Comparison of ENCODE assay signal across 22 cellular contexts in the genomic region with DNA sequence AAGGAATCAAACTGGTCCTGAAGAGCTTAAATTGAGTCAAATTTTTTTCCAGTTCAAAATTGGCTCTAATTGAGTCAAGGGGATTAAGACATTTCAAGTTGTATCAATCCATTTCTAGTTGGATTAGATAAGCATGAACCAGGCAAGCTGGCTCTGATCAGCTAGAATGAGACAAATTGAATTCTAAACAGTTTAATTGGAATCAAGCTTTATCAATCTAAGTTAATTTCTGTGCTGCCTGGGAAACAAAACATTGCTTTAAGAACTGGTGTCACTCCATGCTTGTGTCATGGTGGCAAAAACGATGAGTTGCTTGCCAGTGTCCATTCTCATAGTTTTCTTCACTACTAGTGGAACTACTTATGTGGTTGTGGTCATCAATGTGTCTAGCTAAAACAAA.
DNase-seq lines count a peak whose midpoint lies in the region; ATAC-seq, FAIRE-seq and TF ChIP-seq lines count a peak whose summit lies in the region.
"Had no signal": no experiment of that assay in that cellular context is flagged by ENCODE, and none has a peak within 500 bp of the region (broad histone marks: within the 10 kb centered on the region; RNA-seq: fewer than 3 reads in every experiment).

No MANE protein-coding gene starts in this region.

- ATAC-seq in A549 (no peak), Panc1 (no peak), HG02852 (IDR thresholded peaks at IDR 0.05; ENCODE audit: unreplicated experiment) (no peak)
- ATAC-seq: CD8-positive, alpha-beta T cell had no signal

- H3K27me3 ChIP-seq in Panc1 (ENCODE audit: control insufficient read depth, insufficient read depth, low read length) = no peaks in the 10 kb centered on the region
- H3K27me3 ChIP-seq in osteoblast (ENCODE audit: insufficient read depth, low read length) = no peaks in the 10 kb centered on the region
- H3K27me3 ChIP-seq: BLaER1 treated with 17β-estradiol and CSF1 and Interleukin-3, amounts not matched to agents 10 nM and 100 nM had no signal

- no peak overlapping the region for H2AFZ ChIP-seq in osteoblast (ENCODE audit: low read length)

- TF ChIP-seq CTCF in A549 (IDR thresholded peaks at IDR 0.05) (no peak), Panc1 (IDR thresholded peaks at IDR 0.05) (no peak), osteoblast (IDR thresholded peaks at IDR 0.05; ENCODE audit: extremely low read depth, low read depth, low read length) (no peak)

- FAIRE-seq in A549 (lab: Jason Lieb, UNC) (peak; percentile 32), H54 (lab: Jason Lieb, UNC) (peak; percentile 23), HTR-8/SVneo (lab: Jason Lieb, UNC) (no peak)
- FAIRE-seq: A204.1, D721Med, G401.6, GM12891, GM19239 had no signal

- H3K27ac ChIP-seq in A549 (peak overlapping the region in 1 of 2 experiments; percentile 2; a peak in 1 of 6 replicates), Panc1 (ENCODE audit: low read length) (peak overlapping the region; percentile 93), osteoblast (ENCODE audit: low read depth, low read length) (no peak overlapping the region)
- H3K27ac ChIP-seq: BLaER1 treated with 17β-estradiol and CSF1 and Interleukin-3, amounts not matched to agents 10 nM and 100 nM; C4-2B had no signal

- TF ChIP-seq EP300 in A549 (IDR thresholded peaks at IDR 0.05) = no peak

- no peaks in the 10 kb centered on the region for H4K20me1 ChIP-seq in osteoblast (ENCODE audit: insufficient read depth, low read length)
- H4K20me1 ChIP-seq: BLaER1 treated with 17β-estradiol and CSF1 and Interleukin-3, amounts not matched to agents 10 nM and 100 nM had no signal

- H3K4me2 ChIP-seq in A549 = no peak overlapping the region
- no peak overlapping the region for H3K4me2 ChIP-seq in osteoblast (ENCODE audit: insufficient read depth, low read length)
- H3K4me2 ChIP-seq: BLaER1 treated with 17β-estradiol and CSF1 and Interleukin-3, amounts not matched to agents 10 nM and 100 nM had no signal

- WGBS in A549 (ENCODE audit: missing lambda C conversion rate) = 85% methylated on average over 1 of the region's 1 CpG

- no peak for TF ChIP-seq RAD21 in A549 (conservative IDR thresholded peaks at IDR 0.05 in 1 of 2, IDR thresholded peaks at IDR 0.05 in 1 of 2)

- intact Hi-C loops in Panc1 (cut with micrococcal nuclease; ENCODE audit: unreplicated experiment) = no loop called here
- intact Hi-C loops in posterior cingulate gyrus (cut with DNase I) = no loop called here

- H3K79me2 ChIP-seq in osteoblast (ENCODE audit: insufficient read depth, low read length) = no peaks in the 10 kb centered on the region

- H3K4me3 ChIP-seq in A549 (no peak overlapping the region), Panc1 (ENCODE audit: low read depth in 2 of 2, low read length in 2 of 2) (no peak overlapping the region), osteoblast (ENCODE audit: insufficient read depth, low read length) (no peak overlapping the region)
- H3K4me3 ChIP-seq: BLaER1 treated with 17β-estradiol and CSF1 and Interleukin-3, amounts not matched to agents 10 nM and 100 nM had no signal

- H3K4me1 ChIP-seq in A549 = peaks cover 20% of the 10 kb centered on the region
- peaks cover 12% of the 10 kb centered on the region for H3K4me1 ChIP-seq in Panc1 (ENCODE audit: control insufficient read depth, insufficient read depth, low read length)
- peaks cover 5% of the 10 kb centered on the region for H3K4me1 ChIP-seq in osteoblast (ENCODE audit: insufficient read depth, low read length)

- no peak for TF ChIP-seq POLR2A in A549 (IDR thresholded peaks at IDR 0.05; ENCODE audit: low read length)
- TF ChIP-seq POLR2A in H54 (IDR thresholded peaks at IDR 0.05; ENCODE audit: low read depth, low read length) = no peak

- H3K36me3 ChIP-seq in Panc1 (ENCODE audit: control insufficient read depth, insufficient read depth, low read length) (no peaks in the 10 kb centered on the region), osteoblast (ENCODE audit: insufficient read depth, low read length) (no peaks in the 10 kb centered on the region)
- H3K36me3 ChIP-seq: BLaER1 treated with 17β-estradiol and CSF1 and Interleukin-3, amounts not matched to agents 10 nM and 100 nM had no signal

- no TSS peak for BruUV-seq in Panc1 (replicated peaks; lab: Mats Ljungman, UMichigan)

- peaks cover 16% of the 10 kb centered on the region; the same call in 2 of the 3 replicates for H3K9me3 ChIP-seq in A549
- no peaks in the 10 kb centered on the region for H3K9me3 ChIP-seq in Panc1 (ENCODE audit: control insufficient read depth, insufficient read depth, low read depth, low read length)
- H3K9me3 ChIP-seq in osteoblast (ENCODE audit: low read depth, low read length) = no peaks in the 10 kb centered on the region
- H3K9me3 ChIP-seq: Caco-2 had no signal

- CTCF ChIA-PET in A549 (lab: Yijun Ruan, JAX) = interaction anchor here (1.4 kb wide), 1 partner anchor 47 kb away, joined by 3 read pairs; no protein-coding TSS in a partner anchor
- CTCF ChIA-PET in Panc1 (lab: Charles Lee) = no interaction called here

- no peak for DNase-seq in A549 (ENCODE audit: low read depth in 1 of 2, low spot score in 1 of 2)
- DNase-seq in H54 (ENCODE audit: insufficient read length, low spot score) = no peak
- DNase-seq in Panc1 (ENCODE audit: low read depth, low spot score) = no peak
- DNase-seq in osteoblast (ENCODE audit: insufficient read length, low spot score, missing footprints) = peak; percentile 68
- no peak for DNase-seq in HTR-8/SVneo (ENCODE audit: insufficient read length, low spot score)
- DNase-seq in posterior cingulate gyrus = no peak
- DNase-seq: 8988T; AML-193; Caco-2; Calu3; CD4-positive, alpha-beta T cell; CD8-positive, alpha-beta T cell; DMS79 treated with DMSO at 0.1 percent for 48 hours; GF-D8 had no signal

- POLR2A ChIA-PET in A549 (lab: Yijun Ruan, JAX) = no interaction called here
- POLR2A ChIA-PET in Panc1 (lab: Charles Lee) = no interaction called here

- in situ Hi-C loops in Panc1 (cut with HindIII; ENCODE audit: low pct_unique_long_range_greater_than_20kb, low sequenced_read_pairs) = no loop called here

TF ChIP-seq in A549, 52 proteins besides CTCF, POLR2A, EP300 and RAD21:
- no peak for TF ChIP-seq FOXS1 (CRISPR knock-in tag; IDR thresholded peaks at IDR 0.05)
- TF ChIP-seq HEYL (CRISPR knock-in tag; IDR thresholded peaks at IDR 0.05) = no peak
- no peak for TF ChIP-seq EHF (CRISPR knock-in tag; IDR thresholded peaks at IDR 0.05)
- no peak for TF ChIP-seq PHF8 (IDR thresholded peaks at IDR 0.05; ENCODE audit: borderline replicate concordance, low read depth)
- no peak for TF ChIP-seq PBX3 (IDR thresholded peaks at IDR 0.05)
- TF ChIP-seq NPAS2 (CRISPR knock-in tag; IDR thresholded peaks at IDR 0.05; ENCODE audit: borderline replicate concordance) = no peak
- TF ChIP-seq CEBPB (IDR thresholded peaks at IDR 0.05) = no peak
- TF ChIP-seq ELK1 (IDR thresholded peaks at IDR 0.05; ENCODE audit: low read depth, low read length) = no peak
